In genomic region chr16:9090960-9091866, GRCh38 we compare ENCODE assay signal across 8 cellular contexts. TPM values are rescaled to one million over a fixed set of nuclear protein-coding genes. Genes with fewer than 3 reads are reported as not detected.
A peak's percentile ranks its signal among the peaks of the same experiment; 100 is the strongest.
DNase-seq lines count a peak whose midpoint lies in the region; FAIRE-seq and TF ChIP-seq lines count a peak whose summit lies in the region.

A gene with protein sequence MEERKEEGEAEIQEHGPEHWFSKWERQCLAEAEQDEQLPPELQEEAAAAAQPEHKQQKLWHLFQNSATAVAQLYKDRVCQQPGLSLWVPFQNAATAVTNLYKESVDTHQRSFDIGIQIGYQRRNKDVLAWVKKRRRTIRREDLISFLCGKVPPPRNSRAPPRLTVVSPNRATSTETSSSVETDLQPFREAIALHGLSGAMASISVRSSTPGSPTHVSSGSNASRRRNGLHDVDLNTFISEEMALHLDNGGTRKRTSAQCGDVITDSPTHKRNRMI (plus strand): TSS chr16:9091644. CDS start chr16:9092045, 401 bp downstream.

- intact Hi-C loops in activated naive CD4-positive, alpha-beta T cell treated with anti-CD3 and anti-CD28 coated beads for 36 hours (cut with micrococcal nuclease): loop anchor here (1.0 to 5.0 kb wide), 11 partner anchors 8 to 1853 kb away; partner anchors contain the start of genes CLEC16A, PMM2 and TMEM186

- H3K4me3 Mint-ChIP-seq in activated naive CD4-positive, alpha-beta T cell treated with anti-CD3 and anti-CD28 coated beads for 36 hours: peak within 1 kb of the TSS; percentile 94

- H3K36me3 Mint-ChIP-seq in activated naive CD4-positive, alpha-beta T cell treated with anti-CD3 and anti-CD28 coated beads for 36 hours (ENCODE audit: low read depth): peaks cover 31% of the 10 kb centered on the region

- peaks cover 26% of the 10 kb centered on the region for H3K36me3 ChIP-seq in neutrophil

- H3K4me3 ChIP-seq in neutrophil (ENCODE audit: low read depth in 1 of 2, low read length in 1 of 2): peak within 1 kb of the TSS; percentile 75 to 100

- no peaks in the 10 kb centered on the region for H3K9me3 Mint-ChIP-seq in activated naive CD4-positive, alpha-beta T cell treated with anti-CD3 and anti-CD28 coated beads for 36 hours

- H3K27me3 Mint-ChIP-seq in activated naive CD4-positive, alpha-beta T cell treated with anti-CD3 and anti-CD28 coated beads for 36 hours (ENCODE audit: low read depth): no peaks in the 10 kb centered on the region

- peaks cover 4% of the 10 kb centered on the region for H3K27me3 ChIP-seq in neutrophil

- POLR2A ChIA-PET in HEK293T (lab: Yijun Ruan, JAX): interaction anchor here (0.7 to 1.7 kb wide), 18 partner anchors 10 to 222 kb away, joined by 3 to 13 read pairs (median 3); partner anchors contain the start of genes CARHSP1 and USP7

- peak; percentile 99 for DNase-seq in GF-D8 (lab: John Stamatoyannopoulos, UW)
- DNase-seq in HEK293T (ENCODE audit: extremely low spot score): peak; percentile 94
- DNase-seq in MV-4-11 (lab: John Stamatoyannopoulos, UW): peak; percentile 99
- DNase-seq in SK-MEL-5 (ENCODE audit: low read depth, low spot score): peak; percentile 99
- DNase-seq in activated naive CD4-positive, alpha-beta T cell treated with anti-CD3 and anti-CD28 coated beads for 36 hours: peak; percentile 100
- DNase-seq in frontal cortex (ENCODE audit: low spot score in 2 of 2): peak; percentile 94 to 97
- peak; percentile 85 to 100 (median 99) for DNase-seq in substantia nigra (lab: John Stamatoyannopoulos, UW)

- peak within 1 kb of the TSS; percentile 100 for H3K27ac ChIP-seq in neutrophil
- H3K27ac ChIP-seq in substantia nigra (ENCODE audit: low read depth, low read length, poor library complexity, severe bottlenecking): peak within 1 kb of the TSS; percentile 88

- in situ Hi-C loops in SK-MEL-5 (cut with HindIII; ENCODE audit: low pct_unique_long_range_greater_than_20kb, low sequenced_read_pairs): no loop called here

- peak; percentile 56 for TF ChIP-seq CTCF in neutrophil (IDR thresholded peaks at IDR 0.05)

- H3K4me1 ChIP-seq in neutrophil (ENCODE audit: control insufficient read depth in 1 of 2, insufficient read depth in 1 of 2, low read depth in 1 of 2, low read length in 1 of 2): peaks cover 29 to 42% of the 10 kb centered on the region in 2 experiments

- no peaks in the 10 kb centered on the region for H3K9me3 ChIP-seq in neutrophil

- H3K4me1 Mint-ChIP-seq in activated naive CD4-positive, alpha-beta T cell treated with anti-CD3 and anti-CD28 coated beads for 36 hours (ENCODE audit: low read depth): peaks cover 27% of the 10 kb centered on the region

- FAIRE-seq in frontal cortex (lab: Jason Lieb, UNC): no peak

- CTCF ChIA-PET in HEK293T (lab: Yijun Ruan, JAX): no interaction called here
- CTCF ChIA-PET in activated naive CD4-positive, alpha-beta T cell treated with anti-CD3 and anti-CD28 coated beads for 36 hours (lab: Charles Lee): interaction anchor here (0.5 to 1.5 kb wide), 7 partner anchors 11 to 172 kb away, joined by 3 to 4 read pairs (median 4); no protein-coding TSS in a partner anchor

- H3K27ac Mint-ChIP-seq in activated naive CD4-positive, alpha-beta T cell treated with anti-CD3 and anti-CD28 coated beads for 36 hours: peak within 1 kb of the TSS; percentile 92

TF ChIP-seq in HEK293T, 16 proteins besides CTCF, POLR2A, EP300 and RAD21:
- TF ChIP-seq ELF4 (IDR thresholded peaks at IDR 0.05) (peak; percentile 57; the same call in 1 of the 2 replicates), ZNF384 (IDR thresholded peaks at IDR 0.05) (peak; percentile 27; the same call in 1 of the 2 replicates), TARDBP (IDR thresholded peaks at IDR 0.05) (0 out of 2 replicates have a peak, but pooled peaks have one; percentile 42), PKNOX1 (IDR thresholded peaks at IDR 0.05) (peak; percentile 99), L3MBTL2 (conservative IDR thresholded peaks at IDR 0.05) (peak; percentile 65), SP1 (IDR thresholded peaks at IDR 0.05) (no peak), FOXA1 (IDR thresholded peaks at IDR 0.05) (no peak)

RNA-seq across cellular contexts. Expression of the gene that starts here (rescaled TPM):
- total RNA-seq in SK-MEL-5 (2014; rRNA removed; shearing (Covaris generic)): 39.3 and 43.8 TPM in 2 replicates
- 26.0 and 28.8 TPM in 2 replicates for polyA plus RNA-seq in SK-MEL-5 (2015; cell fraction: cytosol; rRNA removed)
- 19.1 and 27.4 TPM in 2 replicates for polyA plus RNA-seq in SK-MEL-5 (2015; cell fraction: nucleus; rRNA removed)
- total RNA-seq in activated naive CD4-positive, alpha-beta T cell treated with anti-CD3 and anti-CD28 coated beads for 36 hours: 10 to 100 TPM; 41.2 to 42.6 TPM
- total RNA-seq in frontal cortex: 132 TPM

Comparison
In these comparisons a context has a peak if more than half of its experiments do, and no peak if none do; other contexts are left out.
1. Peak in every context shown above with its lines: DNase-seq, H3K4me3 ChIP-seq and H3K27ac ChIP-seq.